ENCODE assay signal across 20 cellular contexts in the genomic region with DNA sequence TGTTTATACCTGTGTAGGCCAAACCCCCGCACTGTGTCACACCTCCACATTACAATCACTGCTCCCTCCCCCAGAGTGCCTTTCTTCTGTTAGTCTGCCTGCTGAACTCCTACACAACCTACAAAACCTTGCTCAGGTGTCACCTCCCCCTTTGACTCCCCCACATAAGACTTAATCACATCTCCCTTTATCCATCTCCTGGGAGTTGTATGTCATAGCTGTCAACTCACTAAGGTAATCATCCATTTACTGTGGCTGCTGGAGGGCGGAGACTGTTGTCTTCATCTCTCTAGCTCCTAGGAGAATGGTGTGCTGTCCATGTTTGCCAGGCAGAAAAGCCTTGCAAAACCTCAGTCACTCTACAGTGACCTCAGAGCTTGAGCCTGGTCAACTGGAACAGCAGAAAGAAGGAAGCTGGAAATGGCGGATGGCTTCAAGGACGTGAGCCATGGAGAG. TPM values are rescaled to one million over a fixed set of nuclear protein-coding genes. Genes with fewer than 3 reads are reported as not detected.
DNase-seq lines count a peak whose midpoint lies in the region; ATAC-seq, FAIRE-seq and TF ChIP-seq lines count a peak whose summit lies in the region.
"Had no signal": no experiment of that assay in that cellular context is flagged by ENCODE, and none has a peak within 500 bp of the region (broad histone marks: within the 10 kb centered on the region; RNA-seq: fewer than 3 reads in every experiment).

No MANE protein-coding gene starts in this region.

- no peaks in the 10 kb centered on the region for H3K9me3 Mint-ChIP-seq in endodermal cell
- H3K9me3 Mint-ChIP-seq: activated CD4-positive, alpha-beta memory T cell treated with anti-CD3 and anti-CD28 coated beads for 36 hours; activated T-cell treated with anti-CD3 and anti-CD28 coated beads, Interleukin-2, amount 50 U/mL, for 24 hours; HFFc6 had no signal

- no peak for ATAC-seq in body of pancreas
- ATAC-seq: heart right ventricle, psoas muscle had no signal

- H3K4me1 ChIP-seq in endodermal cell (ENCODE audit: control insufficient read depth, insufficient read depth, low read length) (peaks cover 3% of the 10 kb centered on the region), neutrophil (ENCODE audit: control insufficient read depth in 1 of 2, insufficient read depth in 1 of 2, low read depth in 1 of 2, low read length in 1 of 2) (peaks cover 66 to 71% of the 10 kb centered on the region in 2 experiments), body of pancreas (peaks cover 58% of the 10 kb centered on the region)

- H3K27ac ChIP-seq in endodermal cell (ENCODE audit: low read depth, low read length) (no peak overlapping the region), neutrophil (peak overlapping the region; percentile 73), body of pancreas (peak overlapping the region in 1 of 4 donors; percentile 86)
- H3K27ac ChIP-seq: heart right ventricle, psoas muscle had no signal

- H3K4me3 Mint-ChIP-seq in endodermal cell: no peak overlapping the region
- H3K4me3 Mint-ChIP-seq: activated CD4-positive, alpha-beta memory T cell treated with anti-CD3 and anti-CD28 coated beads for 36 hours; activated T-cell treated with anti-CD3 and anti-CD28 coated beads, Interleukin-2, amount 50 U/mL, for 24 hours; HFFc6 had no signal

- no peaks in the 10 kb centered on the region for H3K27me3 Mint-ChIP-seq in endodermal cell (ENCODE audit: insufficient read depth)
- H3K27me3 Mint-ChIP-seq: activated CD4-positive, alpha-beta memory T cell treated with anti-CD3 and anti-CD28 coated beads for 36 hours; activated T-cell treated with anti-CD3 and anti-CD28 coated beads, Interleukin-2, amount 50 U/mL, for 24 hours had no signal

- intact Hi-C loops in body of pancreas (cut with DNase I): no loop called here

- peaks cover 14% of the 10 kb centered on the region for H3K36me3 ChIP-seq in endodermal cell (ENCODE audit: control insufficient read depth, insufficient read depth, low read length)
- H3K36me3 ChIP-seq in neutrophil: no peaks in the 10 kb centered on the region
- no peaks in the 10 kb centered on the region for H3K36me3 ChIP-seq in body of pancreas (replicated peaks in 1 of 2; ENCODE audit: insufficient read depth in 1 of 2, low read depth in 2 of 2)
- H3K36me3 ChIP-seq: heart right ventricle had no signal

- peaks cover 13% of the 10 kb centered on the region for H3K36me3 Mint-ChIP-seq in endodermal cell (ENCODE audit: low read depth)
- H3K36me3 Mint-ChIP-seq: activated CD4-positive, alpha-beta memory T cell treated with anti-CD3 and anti-CD28 coated beads for 36 hours had no signal

- H3K9me3 ChIP-seq in endodermal cell (ENCODE audit: control insufficient read depth, low read length) (no peaks in the 10 kb centered on the region), neutrophil (no peaks in the 10 kb centered on the region), body of pancreas (no peaks in the 10 kb centered on the region)
- H3K9me3 ChIP-seq: heart right ventricle, psoas muscle had no signal

- no peak overlapping the region for H3K4me3 ChIP-seq in endodermal cell (ENCODE audit: low read length)
- no peak overlapping the region for H3K4me3 ChIP-seq in neutrophil (ENCODE audit: low read depth in 1 of 2, low read length in 1 of 2)
- H3K4me3 ChIP-seq in body of pancreas: no peak overlapping the region
- H3K4me3 ChIP-seq: heart right ventricle, lung, psoas muscle had no signal

- H3K4me1 Mint-ChIP-seq in endodermal cell: peaks cover 25% of the 10 kb centered on the region

- H3K9ac ChIP-seq in endodermal cell (ENCODE audit: extremely low read depth, low read length, poor library complexity, severe bottlenecking): no peak overlapping the region

- peak; percentile 40 for FAIRE-seq in GM12891 (lab: Jason Lieb, UNC)
- FAIRE-seq in RCC 7860 (lab: Jason Lieb, UNC): no peak

- TF ChIP-seq CTCF in endodermal cell (conservative IDR thresholded peaks at IDR 0.05) (no peak), neutrophil (IDR thresholded peaks at IDR 0.05) (no peak), body of pancreas (IDR thresholded peaks at IDR 0.05) (no peak)

- DNase-seq in GM12891 (ENCODE audit: insufficient read length, low spot score): no peak
- peak; percentile 56 for DNase-seq in RCC 7860 (ENCODE audit: low spot score)
- no peak for DNase-seq in endodermal cell
- DNase-seq in pons (ENCODE audit: low spot score): no peak
- DNase-seq in body of pancreas: no peak
- DNase-seq in activated CD8-positive, alpha-beta memory T cell treated with anti-CD3 and anti-CD28 coated beads, Interleukin-2, amount 50 U/mL, for 48 hours: no peak
- DNase-seq: activated CD4-positive, alpha-beta memory T cell treated with anti-CD3 and anti-CD28 coated beads for 36 hours; activated T-cell treated with anti-CD3 and anti-CD28 coated beads, Interleukin-2, amount 50 U/mL, for 24 hours; AML-193; central memory CD4-positive, alpha-beta T cell; effector CD4-positive, alpha-beta T cell; GDM1; heart right ventricle; HFFc6; Kasumi-1; NCI-H2171 treated with DMSO at 0.1 percent for 48 hours; stimulated activated CD8-positive, alpha-beta memory T cell treated with anti-CD3 and anti-CD28 coated beads, Interleukin-4, amount 100 ng/mL, for 48 hours had no signal

- peak overlapping the region; percentile 49 for H3K27ac Mint-ChIP-seq in endodermal cell
- H3K27ac Mint-ChIP-seq: activated CD4-positive, alpha-beta memory T cell treated with anti-CD3 and anti-CD28 coated beads for 36 hours; HFFc6 had no signal

- no peak for TF ChIP-seq POLR2A in GM12891 (IDR thresholded peaks at IDR 0.05; ENCODE audit: low read depth, low read length)
- TF ChIP-seq POLR2A in body of pancreas (IDR thresholded peaks at IDR 0.05): no peak

- H3K27me3 ChIP-seq in endodermal cell (ENCODE audit: control insufficient read depth, insufficient read depth, low read length, poor library complexity, severe bottlenecking) (no peaks in the 10 kb centered on the region), neutrophil (no peaks in the 10 kb centered on the region), body of pancreas (no peaks in the 10 kb centered on the region)
- H3K27me3 ChIP-seq: heart right ventricle had no signal

- 71 to 85% methylated on average over 2 to 4 of the region's 4 CpGs for WGBS in endodermal cell (ENCODE audit: insufficient coverage in 1 of 2, insufficient read length in 1 of 2), 2 experiments
- WGBS in body of pancreas, 2 donors: 90 to 93% methylated on average over 4 of the region's 4 CpGs

TF ChIP-seq in GM12891, 5 proteins besides CTCF, POLR2A, EP300 and RAD21:
- no peak for TF ChIP-seq POLR2AphosphoS5 (IDR thresholded peaks at IDR 0.05; ENCODE audit: low read depth, low read length)
- no peak for TF ChIP-seq PAX5 (IDR thresholded peaks at IDR 0.05; ENCODE audit: insufficient read depth, low read length, severe bottlenecking)
- no peak for TF ChIP-seq POU2F2 (IDR thresholded peaks at IDR 0.05; ENCODE audit: low read depth, low read length)
- no peak for TF ChIP-seq SPI1 (IDR thresholded peaks at IDR 0.05; ENCODE audit: low read depth, low read length)
- no peak for TF ChIP-seq TAF1 (IDR thresholded peaks at IDR 0.05; ENCODE audit: low read depth, low read length)
TF ChIP-seq in GM12891: peak in this region for 0.

RNA-seq across cellular contexts. Expression of a gene that starts 43.8 kb away (rescaled TPM):
- 5.9 TPM for polyA plus RNA-seq in GM12891 (2012; ENCODE audit: low read depth, missing spikeins)
- total RNA-seq in endodermal cell: 10 to 100 TPM; 31.8 to 39.1 TPM
- polyA plus RNA-seq in endodermal cell (2013, experiment 1 of 2): 37.1 TPM
- polyA plus RNA-seq in endodermal cell (2013, experiment 2 of 2): 33.8 TPM
- 10 to 100 TPM; 18.1 to 34.5 TPM for total RNA-seq in body of pancreas

RNA-seq across cellular contexts. Expression of a gene that starts 57.3 kb away (rescaled TPM):
- 111 TPM for polyA plus RNA-seq in GM12891 (2012; ENCODE audit: low read depth, missing spikeins)
- total RNA-seq in endodermal cell (10 to 100 TPM; 27.0 to 50.8 TPM), body of pancreas (10 to 100 TPM; 77.5 to 78.6 TPM)
- 120 TPM for polyA plus RNA-seq in endodermal cell (2013, experiment 1 of 2)
- 116 TPM for polyA plus RNA-seq in endodermal cell (2013, experiment 2 of 2)
